In the genomic region with DNA sequence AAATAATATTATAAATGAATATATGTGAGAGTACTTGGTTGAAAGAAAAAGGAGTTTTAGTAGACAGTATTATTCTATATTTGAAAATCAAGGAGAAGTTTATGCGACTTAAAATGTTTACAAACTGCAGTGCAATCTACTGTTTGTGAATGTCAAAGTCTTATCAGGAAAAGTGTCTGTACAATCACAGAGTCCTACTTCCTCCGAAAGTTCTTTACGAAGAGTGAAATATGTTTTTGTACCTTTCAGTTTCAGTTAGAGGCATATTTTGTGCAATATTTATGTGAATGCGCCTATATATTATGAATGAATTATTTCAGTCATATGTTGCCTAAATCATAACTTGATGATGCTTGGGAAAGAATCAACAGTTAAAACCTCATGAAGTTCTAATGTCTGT, we compare ENCODE assay signal across 1 cellular context.
TF ChIP-seq lines count a peak whose summit lies in the region.

No MANE protein-coding gene starts in this region.

TF ChIP-seq in K562, 482 proteins besides CTCF, POLR2A, EP300 and RAD21:
- TF ChIP-seq MEIS2 (IDR thresholded peaks at IDR 0.05; ENCODE audit: partially characterized antibody): peak; percentile 34
- TF ChIP-seq RREB1 (CRISPR knock-in tag; IDR thresholded peaks at IDR 0.05): no peak
TF ChIP-seq in K562: peak in this region for 1.
